ENCODE assay signal across 18 cellular contexts in genomic region chr16:74867281-74867849, GRCh38.
DNase-seq lines count a peak whose midpoint lies in the region; ATAC-seq and TF ChIP-seq lines count a peak whose summit lies in the region.
"Had no signal": no experiment of that assay in that cellular context is flagged by ENCODE, and none has a peak within 500 bp of the region (broad histone marks: within the 10 kb centered on the region; RNA-seq: fewer than 3 reads in every experiment).

No MANE protein-coding gene starts in this region.

- peaks cover 12% of the 10 kb centered on the region for H3K4me1 Mint-ChIP-seq in activated naive CD8-positive, alpha-beta T cell treated with anti-CD3 and anti-CD28 coated beads, Interleukin-2, amount 10 ng/mL, durations not matched to agents 7 days and 5 days
- H3K4me1 Mint-ChIP-seq in activated naive CD8-positive, alpha-beta T cell treated with anti-CD3 and anti-CD28 coated beads, Interleukin-2, amount 50 U/mL, for 24 hours = peaks cover 12% of the 10 kb centered on the region

- H3K9ac ChIP-seq in mammary epithelial cell (ENCODE audit: insufficient read depth, low read length) = peak overlapping the region; percentile 70
- no peak overlapping the region for H3K9ac ChIP-seq in PC-3 (ENCODE audit: low read length)

- peak overlapping the region; percentile 62 for H2AFZ ChIP-seq in mammary epithelial cell (ENCODE audit: low read depth, low read length)
- no peak overlapping the region for H2AFZ ChIP-seq in PC-3 (ENCODE audit: low read length)

- H3K27ac Mint-ChIP-seq in activated naive CD8-positive, alpha-beta T cell treated with anti-CD3 and anti-CD28 coated beads, Interleukin-2, amount 10 ng/mL, durations not matched to agents 7 days and 5 days = peak overlapping the region; percentile 50
- no peak overlapping the region for H3K27ac Mint-ChIP-seq in activated naive CD8-positive, alpha-beta T cell treated with anti-CD3 and anti-CD28 coated beads, Interleukin-2, amount 50 U/mL, for 24 hours

- intact Hi-C loops in mammary epithelial cell (cut with micrococcal nuclease) = no loop called here
- intact Hi-C loops in vagina (cut with DNase I) = loop anchor here (10.0 kb wide), 1 partner anchor 163 kb away; the partner anchor contains the start of gene MLKL
- intact Hi-C loops in PC-3 (cut with micrococcal nuclease) = no loop called here

- POLR2A ChIA-PET in activated naive CD8-positive, alpha-beta T cell treated with anti-CD3 and anti-CD28 coated beads, Interleukin-2, amount 10 ng/mL, durations not matched to agents 7 days and 5 days (lab: Charles Lee) = no interaction called here
- POLR2A ChIA-PET in PC-3 (lab: Charles Lee; ENCODE audit: unreplicated experiment) = no interaction called here

- no peaks in the 10 kb centered on the region for H3F3A ChIP-seq in PC-3 (ENCODE audit: low read length, unreplicated experiment)

- H3K4me1 ChIP-seq in mammary epithelial cell (ENCODE audit: insufficient read depth, low read length) = peaks cover 17% of the 10 kb centered on the region
- H3K4me1 ChIP-seq in vagina = peaks cover 16% of the 10 kb centered on the region
- no peaks in the 10 kb centered on the region for H3K4me1 ChIP-seq in PC-3 (ENCODE audit: insufficient read depth, low read length)

- H3K27ac ChIP-seq in mammary epithelial cell (ENCODE audit: insufficient read depth, low read depth, low read length) = peak overlapping the region; percentile 58
- H3K27ac ChIP-seq in vagina = peak overlapping the region; percentile 52
- H3K27ac ChIP-seq in PC-3 (ENCODE audit: low read length) = no peak overlapping the region
- H3K27ac ChIP-seq: coronary artery, HL-60, SK-N-MC, VCaP had no signal

- H3K36me3 ChIP-seq in mammary epithelial cell (ENCODE audit: insufficient read depth, low read length) (peaks cover 1% of the 10 kb centered on the region), vagina (no peaks in the 10 kb centered on the region), PC-3 (ENCODE audit: low read depth, low read length) (no peaks in the 10 kb centered on the region)

- no peaks in the 10 kb centered on the region for H4K20me1 ChIP-seq in mammary epithelial cell (ENCODE audit: insufficient read depth, low read length)
- H4K20me1 ChIP-seq in PC-3 (ENCODE audit: low read length) = no peaks in the 10 kb centered on the region

- in situ Hi-C loops in mammary epithelial cell (cut with MboI; ENCODE audit: low sequenced_read_pairs in 2 of 2) = loop anchor here in 1 of 2 donors (5.0 to 10.0 kb wide), 2 partner anchors 53 to 160 kb away; no protein-coding TSS in a partner anchor

- H3K79me2 ChIP-seq in mammary epithelial cell (ENCODE audit: insufficient read depth, low read length) = peaks cover 2% of the 10 kb centered on the region
- no peaks in the 10 kb centered on the region for H3K79me2 ChIP-seq in PC-3 (ENCODE audit: low read length)

- dilution Hi-C loops in mammary epithelial cell (cut with HindIII; ENCODE audit: low sequenced_read_pairs) = no loop called here

- ATAC-seq in activated naive CD8-positive, alpha-beta T cell treated with anti-CD3 and anti-CD28 coated beads, Interleukin-2, amount 10 ng/mL, durations not matched to agents 7 days and 5 days (ENCODE audit: low read depth) = no peak
- no peak for ATAC-seq in activated naive CD8-positive, alpha-beta T cell treated with anti-CD3 and anti-CD28 coated beads, Interleukin-2, amount 50 U/mL, for 24 hours
- ATAC-seq in HG03571 (IDR thresholded peaks at IDR 0.05; ENCODE audit: unreplicated experiment) (no peak), PC-3 (no peak), GM21825 (IDR thresholded peaks at IDR 0.05; ENCODE audit: unreplicated experiment) (no peak)

- CTCF ChIA-PET in mammary epithelial cell (lab: Charles Lee; ENCODE audit: low non-redundant PET) (no interaction called here), PC-3 (lab: Charles Lee) (interaction anchor here (0.6 kb wide), 1 partner anchor 216 kb away, joined by 3 read pairs; no protein-coding TSS in a partner anchor)

- H3K9me3 ChIP-seq in mammary epithelial cell (replicated peaks; ENCODE audit: insufficient read depth, low read length) (no peaks in the 10 kb centered on the region), vagina (no peaks in the 10 kb centered on the region), PC-3 (ENCODE audit: low read length) (no peaks in the 10 kb centered on the region)
- H3K9me3 ChIP-seq: tibial nerve had no signal

- 52% methylated on average over 12 of the region's 15 CpGs for WGBS in mammary epithelial cell (ENCODE audit: low coverage, missing lambda C conversion rate)

- H3K36me3 Mint-ChIP-seq in activated naive CD8-positive, alpha-beta T cell treated with anti-CD3 and anti-CD28 coated beads, Interleukin-2, amount 10 ng/mL, durations not matched to agents 7 days and 5 days = peaks cover 2% of the 10 kb centered on the region
- H3K36me3 Mint-ChIP-seq in activated naive CD8-positive, alpha-beta T cell treated with anti-CD3 and anti-CD28 coated beads, Interleukin-2, amount 50 U/mL, for 24 hours (ENCODE audit: low read depth) = no peaks in the 10 kb centered on the region

- H3K27me3 ChIP-seq in mammary epithelial cell (ENCODE audit: insufficient read depth, low read length) = no peaks in the 10 kb centered on the region
- no peaks in the 10 kb centered on the region for H3K27me3 ChIP-seq in vagina
- no peaks in the 10 kb centered on the region for H3K27me3 ChIP-seq in PC-3 (ENCODE audit: low read length)
- H3K27me3 ChIP-seq: tibial nerve had no signal

- BruUV-seq in mammary epithelial cell (replicated peaks; lab: Mats Ljungman, UMichigan) = TSS peak; percentile 85
- BruUV-seq in PC-3 (replicated peaks; lab: Mats Ljungman, UMichigan) = no TSS peak

- peak overlapping the region; percentile 33 to 54 (median 53) for H3K4me3 ChIP-seq in mammary epithelial cell (replicated peaks in 1 of 3; ENCODE audit: insufficient read depth in 1 of 3, low read depth in 2 of 3, low read length in 3 of 3)
- no peak overlapping the region for H3K4me3 ChIP-seq in vagina
- H3K4me3 ChIP-seq in PC-3 (ENCODE audit: low read length) = no peak overlapping the region
- H3K4me3 ChIP-seq: coronary artery, SK-N-MC, tibial nerve had no signal

- no peak overlapping the region for H3K4me3 Mint-ChIP-seq in activated naive CD8-positive, alpha-beta T cell treated with anti-CD3 and anti-CD28 coated beads, Interleukin-2, amount 10 ng/mL, durations not matched to agents 7 days and 5 days
- no peak overlapping the region for H3K4me3 Mint-ChIP-seq in activated naive CD8-positive, alpha-beta T cell treated with anti-CD3 and anti-CD28 coated beads, Interleukin-2, amount 50 U/mL, for 24 hours

- no peak for DNase-seq in activated naive CD8-positive, alpha-beta T cell treated with anti-CD3 and anti-CD28 coated beads, Interleukin-2, amount 10 ng/mL, durations not matched to agents 7 days and 5 days
- DNase-seq in activated naive CD8-positive, alpha-beta T cell treated with anti-CD3 and anti-CD28 coated beads, Interleukin-2, amount 50 U/mL, for 24 hours = no peak
- peak; percentile 92 for DNase-seq in NCI-H748 (lab: John Stamatoyannopoulos, UW; ENCODE audit: unreplicated experiment)
- DNase-seq in mammary epithelial cell = no peak
- no peak for DNase-seq in vagina (ENCODE audit: extremely low spot score in 2 of 2)
- no peak for DNase-seq in PC-3
- DNase-seq: anterior cingulate cortex; DMS 273 treated with DMSO at 0.1 percent for 48 hours; midbrain; NCI-H2081; stimulated activated CD4-positive, alpha-beta T cell treated with anti-CD3 and anti-CD28 coated beads, Interleukin-4, amount 100 ng/mL, for 24 hours had no signal

- no peaks in the 10 kb centered on the region for H3K27me3 Mint-ChIP-seq in activated naive CD8-positive, alpha-beta T cell treated with anti-CD3 and anti-CD28 coated beads, Interleukin-2, amount 10 ng/mL, durations not matched to agents 7 days and 5 days
- no peaks in the 10 kb centered on the region for H3K27me3 Mint-ChIP-seq in activated naive CD8-positive, alpha-beta T cell treated with anti-CD3 and anti-CD28 coated beads, Interleukin-2, amount 50 U/mL, for 24 hours

- TF ChIP-seq CTCF in mammary epithelial cell (conservative IDR thresholded peaks at IDR 0.05 in 1 of 2, IDR thresholded peaks at IDR 0.05 in 1 of 2; ENCODE audit: extremely low read depth in 1 of 2, insufficient read depth in 1 of 2, low read depth in 1 of 2, low read length in 2 of 2) (no peak), vagina (IDR thresholded peaks at IDR 0.05) (no peak), PC-3 (conservative IDR thresholded peaks at IDR 0.05; ENCODE audit: low read depth, low read length) (no peak)

- H3K9me2 ChIP-seq in PC-3 (replicated peaks; ENCODE audit: low read length) = no peaks in the 10 kb centered on the region

- H3K4me2 ChIP-seq in mammary epithelial cell (ENCODE audit: insufficient read depth, low read depth, low read length) (peak overlapping the region; percentile 82), PC-3 (ENCODE audit: low read length) (no peak overlapping the region)

- TF ChIP-seq POLR2A in vagina (IDR thresholded peaks at IDR 0.05) = no peak

- H3K9me3 Mint-ChIP-seq in activated naive CD8-positive, alpha-beta T cell treated with anti-CD3 and anti-CD28 coated beads, Interleukin-2, amount 10 ng/mL, durations not matched to agents 7 days and 5 days = no peaks in the 10 kb centered on the region
- no peaks in the 10 kb centered on the region for H3K9me3 Mint-ChIP-seq in activated naive CD8-positive, alpha-beta T cell treated with anti-CD3 and anti-CD28 coated beads, Interleukin-2, amount 50 U/mL, for 24 hours

Comparison
In these comparisons a context has a peak if more than half of its experiments do, and no peak if none do; other contexts are left out.
1. H3K4me3 ChIP-seq: peak in mammary epithelial cell (3 of 3); none in vagina (0 of 2) and PC-3 (single experiment).